In the genomic region with DNA sequence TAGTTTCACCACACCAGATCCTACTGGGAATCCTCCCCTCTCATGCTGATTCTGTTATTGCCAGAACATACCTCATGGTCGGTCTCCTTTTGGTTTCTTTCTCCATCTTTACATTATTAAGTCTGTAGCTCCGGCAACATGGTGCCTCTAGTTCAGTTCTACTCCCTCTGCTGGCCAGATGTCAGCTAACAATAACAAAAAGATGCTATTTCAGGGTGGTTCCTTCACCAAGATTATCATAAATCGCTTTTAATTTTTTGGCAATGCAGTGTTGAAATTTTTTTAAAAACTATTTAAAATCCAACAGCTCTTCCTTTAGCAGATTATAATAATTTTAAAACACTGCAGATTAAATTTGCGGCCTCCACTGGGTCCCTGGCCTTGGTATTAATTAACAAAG, we compare ENCODE assay signal across 1 cellular context.
TF ChIP-seq lines count a peak whose summit lies in the region.

No MANE protein-coding gene starts in this region.

TF ChIP-seq in HepG2, 621 proteins besides CTCF, POLR2A, EP300 and RAD21 (continued from another document):
- TF ChIP-seq, protein P1, sequence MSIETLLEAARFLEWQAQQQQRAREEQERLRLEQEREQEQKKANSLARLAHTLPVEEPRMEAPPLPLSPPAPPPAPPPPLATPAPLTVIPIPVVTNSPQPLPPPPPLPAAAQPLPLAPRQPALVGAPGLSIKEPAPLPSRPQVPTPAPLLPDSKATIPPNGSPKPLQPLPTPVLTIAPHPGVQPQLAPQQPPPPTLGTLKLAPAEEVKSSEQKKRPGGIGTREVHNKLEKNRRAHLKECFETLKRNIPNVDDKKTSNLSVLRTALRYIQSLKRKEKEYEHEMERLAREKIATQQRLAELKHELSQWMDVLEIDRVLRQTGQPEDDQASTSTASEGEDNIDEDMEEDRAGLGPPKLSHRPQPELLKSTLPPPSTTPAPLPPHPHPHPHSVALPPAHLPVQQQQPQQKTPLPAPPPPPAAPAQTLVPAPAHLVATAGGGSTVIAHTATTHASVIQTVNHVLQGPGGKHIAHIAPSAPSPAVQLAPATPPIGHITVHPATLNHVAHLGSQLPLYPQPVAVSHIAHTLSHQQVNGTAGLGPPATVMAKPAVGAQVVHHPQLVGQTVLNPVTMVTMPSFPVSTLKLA (IDR thresholded peaks at IDR 0.05), result no peak
- no peak for TF ChIP-seq SIX4 (CRISPR knock-in tag; IDR thresholded peaks at IDR 0.05)
- no peak for TF ChIP-seq KDM6A (CRISPR knock-in tag; IDR thresholded peaks at IDR 0.05; ENCODE audit: low read depth)
- no peak for TF ChIP-seq MAFF (IDR thresholded peaks at IDR 0.05; ENCODE audit: low read depth, low read length)
- no peak for TF ChIP-seq KLF12 (CRISPR knock-in tag; IDR thresholded peaks at IDR 0.05; ENCODE audit: borderline replicate concordance)
- no peak for TF ChIP-seq LRRFIP1 (CRISPR knock-in tag; conservative IDR thresholded peaks at IDR 0.05)
- TF ChIP-seq BRF2 (CRISPR knock-in tag; IDR thresholded peaks at IDR 0.05), result no peak
- TF ChIP-seq ZNF776 (CRISPR knock-in tag; IDR thresholded peaks at IDR 0.05), result no peak
- no peak for TF ChIP-seq CREBL2 (CRISPR knock-in tag; IDR thresholded peaks at IDR 0.05; ENCODE audit: borderline replicate concordance)
- TF ChIP-seq CHD4 (IDR thresholded peaks at IDR 0.05; ENCODE audit: borderline replicate concordance, low read length), result no peak
- TF ChIP-seq BORCS8-MEF2B (CRISPR knock-in tag; IDR thresholded peaks at IDR 0.05), result no peak
- TF ChIP-seq TGIF2 (CRISPR knock-in tag; IDR thresholded peaks at IDR 0.05), result no peak
- no peak for TF ChIP-seq STAT6 (CRISPR knock-in tag; IDR thresholded peaks at IDR 0.05; ENCODE audit: borderline replicate concordance)
TF ChIP-seq in HepG2: peak in this region for 0.
